In genomic region chr14:86654558-86655184, GRCh38 we compare ENCODE assay signal across 1 cellular context.
TF ChIP-seq lines count a peak whose summit lies in the region.

No MANE protein-coding gene starts in this region.

TF ChIP-seq in H1, 55 proteins besides CTCF, POLR2A, EP300 and RAD21 (continued from another document):
- TF ChIP-seq TEAD4 (IDR thresholded peaks at IDR 0.05; ENCODE audit: low read depth, low read length), result peak; percentile 87
- TF ChIP-seq YY1 (IDR thresholded peaks at IDR 0.05; ENCODE audit: low read depth, low read length), result peak; percentile 75
